ENCODE assay signal across 1 cellular context in the genomic region with DNA sequence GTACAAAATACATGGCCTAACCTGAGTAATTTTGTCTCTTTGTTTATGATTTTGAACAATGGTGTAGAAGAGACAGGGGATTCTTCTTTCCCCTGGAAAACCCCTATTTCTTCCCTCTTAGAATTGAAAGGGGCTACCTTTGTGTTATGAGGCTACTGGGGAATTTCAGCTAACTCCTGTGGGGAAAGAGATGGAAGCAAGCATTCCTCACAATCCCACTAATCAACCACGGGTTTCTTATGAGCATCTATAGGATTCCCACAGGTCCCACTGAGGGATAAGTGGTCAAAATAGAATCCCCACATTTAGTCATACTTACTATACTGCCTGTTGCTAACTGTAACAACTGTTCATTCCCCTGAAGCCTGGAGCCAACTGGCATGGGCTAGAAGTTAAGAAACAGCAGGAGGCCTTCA.
TF ChIP-seq lines count a peak whose summit lies in the region.

No MANE protein-coding gene starts in this region.

TF ChIP-seq in HEK293T, 16 proteins besides CTCF, POLR2A, EP300 and RAD21 (continued from another document):
- TF ChIP-seq LEF1 (IDR thresholded peaks at IDR 0.05; ENCODE audit: borderline replicate concordance): no peak
- TF ChIP-seq BHLHE40 (IDR thresholded peaks at IDR 0.05; ENCODE audit: borderline replicate concordance): no peak
- no peak for TF ChIP-seq ZNF384 (IDR thresholded peaks at IDR 0.05)
TF ChIP-seq in HEK293T: peak in this region for 0.
